In the genomic region with DNA sequence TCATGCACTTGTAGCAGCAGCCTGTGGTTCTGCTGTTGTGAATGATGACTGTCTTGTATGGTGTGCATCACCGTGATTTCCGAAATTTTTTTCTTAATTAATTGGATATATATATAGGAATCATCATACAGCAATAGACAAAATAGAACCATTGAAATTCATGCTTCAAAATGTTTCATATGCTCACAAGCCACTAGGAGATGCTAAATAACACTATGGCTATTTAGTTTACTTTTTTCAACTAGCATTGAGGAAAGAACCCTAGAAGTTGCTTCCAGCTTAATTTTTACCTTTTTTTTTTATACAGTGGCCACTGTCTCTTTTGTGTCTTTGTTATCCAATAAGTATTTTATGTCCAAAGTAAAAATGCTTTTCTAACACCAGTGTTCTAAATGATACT, we compare ENCODE assay signal across 1 cellular context.
TF ChIP-seq lines count a peak whose summit lies in the region.

No MANE protein-coding gene starts in this region.

TF ChIP-seq in HCT116, 20 proteins besides CTCF, POLR2A, EP300 and RAD21 (continued from another document):
- TF ChIP-seq, protein P1, sequence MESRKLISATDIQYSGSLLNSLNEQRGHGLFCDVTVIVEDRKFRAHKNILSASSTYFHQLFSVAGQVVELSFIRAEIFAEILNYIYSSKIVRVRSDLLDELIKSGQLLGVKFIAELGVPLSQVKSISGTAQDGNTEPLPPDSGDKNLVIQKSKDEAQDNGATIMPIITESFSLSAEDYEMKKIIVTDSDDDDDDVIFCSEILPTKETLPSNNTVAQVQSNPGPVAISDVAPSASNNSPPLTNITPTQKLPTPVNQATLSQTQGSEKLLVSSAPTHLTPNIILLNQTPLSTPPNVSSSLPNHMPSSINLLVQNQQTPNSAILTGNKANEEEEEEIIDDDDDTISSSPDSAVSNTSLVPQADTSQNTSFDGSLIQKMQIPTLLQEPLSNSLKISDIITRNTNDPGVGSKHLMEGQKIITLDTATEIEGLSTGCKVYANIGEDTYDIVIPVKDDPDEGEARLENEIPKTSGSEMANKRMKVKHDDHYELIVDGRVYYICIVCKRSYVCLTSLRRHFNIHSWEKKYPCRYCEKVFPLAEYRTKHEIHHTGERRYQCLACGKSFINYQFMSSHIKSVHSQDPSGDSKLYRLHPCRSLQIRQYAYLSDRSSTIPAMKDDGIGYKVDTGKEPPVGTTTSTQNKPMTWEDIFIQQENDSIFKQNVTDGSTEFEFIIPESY (IDR thresholded peaks at IDR 0.05; ENCODE audit: extremely low read depth, insufficient replicate concordance, low read length), result no peak
- no peak for TF ChIP-seq POLR2AphosphoS5 (IDR thresholded peaks at IDR 0.05; ENCODE audit: low read depth, low read length)
- no peak for TF ChIP-seq CEBPB (IDR thresholded peaks at IDR 0.05; ENCODE audit: low read depth)
- TF ChIP-seq EZH2phosphoT487 (IDR thresholded peaks at IDR 0.05; ENCODE audit: borderline replicate concordance), result no peak
